In genomic region chr17:79939755-79940154, GRCh38 we compare ENCODE assay signal across 17 cellular contexts.
"Had no signal": no experiment of that assay in that cellular context is flagged by ENCODE, and none has a peak within 500 bp of the region (broad histone marks: within the 10 kb centered on the region; RNA-seq: fewer than 3 reads in every experiment).

No MANE protein-coding gene starts in this region.

- H3K27me3 ChIP-seq: dorsolateral prefrontal cortex, left lung, thyroid gland had no signal

- ATAC-seq: activated naive CD4-positive, alpha-beta T cell treated with anti-CD3 and anti-CD28 coated beads, Interleukin-2, amount 50 U/mL, for 72 hours; left lung; mucosa of descending colon; naive thymus-derived CD4-positive, alpha-beta T cell had no signal

- H3K4me3 Mint-ChIP-seq: activated CD4-positive, alpha-beta T cell treated with anti-CD3 and anti-CD28 coated beads, Interleukin-2, amount 10 ng/mL, durations not matched to agents 24 days and 14 days; memory B cell; naive thymus-derived CD4-positive, alpha-beta T cell had no signal

- H3K9me3 Mint-ChIP-seq: activated CD4-positive, alpha-beta T cell treated with anti-CD3 and anti-CD28 coated beads, Interleukin-2, amount 10 ng/mL, durations not matched to agents 24 days and 14 days; activated naive CD4-positive, alpha-beta T cell treated with anti-CD3 and anti-CD28 coated beads, Interleukin-2, amount 50 U/mL, for 72 hours; memory B cell; naive thymus-derived CD4-positive, alpha-beta T cell had no signal

- H3K36me3 ChIP-seq: neutrophil had no signal

- H3K27me3 Mint-ChIP-seq: memory B cell had no signal

- H3K36me3 Mint-ChIP-seq: activated naive CD4-positive, alpha-beta T cell treated with anti-CD3 and anti-CD28 coated beads, Interleukin-2, amount 50 U/mL, for 72 hours had no signal

- H3K27ac Mint-ChIP-seq: activated CD4-positive, alpha-beta T cell treated with anti-CD3 and anti-CD28 coated beads, Interleukin-2, amount 10 ng/mL, durations not matched to agents 24 days and 14 days; activated naive CD4-positive, alpha-beta T cell treated with anti-CD3 and anti-CD28 coated beads, Interleukin-2, amount 50 U/mL, for 72 hours; memory B cell had no signal

- H3K9me3 ChIP-seq: left lung, mucosa of descending colon, neutrophil, thyroid gland had no signal

- H3K4me3 ChIP-seq: dorsolateral prefrontal cortex, left lung, mucosa of descending colon, thyroid gland had no signal

- DNase-seq: activated CD4-positive, alpha-beta T cell treated with anti-CD3 and anti-CD28 coated beads, Interleukin-2, amount 10 ng/mL, durations not matched to agents 24 days and 14 days; activated CD8-positive, alpha-beta memory T cell treated with anti-CD3 and anti-CD28 coated beads, Interleukin-2, amount 50 U/mL, for 48 hours; activated effector memory CD4-positive, alpha-beta T cell treated with Interleukin-2 at 50 U/mL for 16 hours; activated T-cell treated with anti-CD3 and anti-CD28 coated beads, Interleukin-2, amount 50 U/mL, for 48 hours; amniotic stem cell; caudate nucleus; erythroblast; naive thymus-derived CD4-positive, alpha-beta T cell; stimulated activated CD4-positive, alpha-beta T cell treated with anti-CD3 and anti-CD28 coated beads, Interleukin-2, amount 100 ng/mL, for 24 hours; stimulated activated naive CD4-positive, alpha-beta T cell treated with Interleukin-2 at 50 U/mL for 16 hours; thyroid gland had no signal

- H3K27ac ChIP-seq: dorsolateral prefrontal cortex, left lung, neutrophil, thyroid gland had no signal
